Comparison of ENCODE assay signal across 11 cellular contexts in the genomic region with DNA sequence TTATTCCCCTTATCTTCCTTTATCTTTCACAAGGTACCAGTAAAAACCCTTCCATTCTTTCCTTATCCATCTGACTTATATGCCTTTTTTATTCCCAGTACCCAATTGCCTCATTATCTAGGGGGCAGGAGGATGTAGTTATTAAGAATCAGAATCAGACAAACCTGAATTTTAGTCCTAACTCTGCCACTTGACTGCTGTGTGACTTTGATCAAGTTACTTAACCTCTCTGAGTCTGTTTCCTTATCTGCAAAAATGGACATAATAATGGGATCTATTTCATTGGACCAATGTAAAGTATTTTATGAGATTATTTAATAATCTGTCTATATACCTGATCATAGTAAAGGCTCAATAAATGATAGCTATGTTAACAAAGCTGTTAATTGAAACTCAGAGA. TPM values are rescaled to one million over a fixed set of nuclear protein-coding genes. Genes with fewer than 3 reads are reported as not detected.
"Had no signal": no experiment of that assay in that cellular context is flagged by ENCODE, and none has a peak within 500 bp of the region (broad histone marks: within the 10 kb centered on the region; RNA-seq: fewer than 3 reads in every experiment).

No MANE protein-coding gene starts in this region.

- H3K4me1 ChIP-seq: HAP-1 had no signal

- DNase-seq: H7, HFFc6, IMR-90, KBM-7 had no signal

- H3K9ac ChIP-seq: KMS-11 had no signal

- H3K27ac ChIP-seq: HL-60, KMS-11 had no signal

- H3K4me3 ChIP-seq: GM23338, HAP-1 had no signal

- H3K4me2 ChIP-seq: GM23338, KMS-11 had no signal

- H3K9me3 ChIP-seq: HAP-1 had no signal

- H3K36me3 ChIP-seq: HAP-1 had no signal

- ATAC-seq: GM23338, HCT116 had no signal

RNA-seq across cellular contexts. Expression of a gene that starts 59.6 kb away (rescaled TPM):
- total RNA-seq: H4, HFFc6, HT1080, IMR-90 had no signal
- polyA plus RNA-seq: IMR-90 had no signal
